ENCODE assay signal across 17 cellular contexts in genomic region chr7:84921154-84921553, GRCh38.
DNase-seq lines count a peak whose midpoint lies in the region; ATAC-seq and TF ChIP-seq lines count a peak whose summit lies in the region.
"Had no signal": no experiment of that assay in that cellular context is flagged by ENCODE, and none has a peak within 500 bp of the region (broad histone marks: within the 10 kb centered on the region; RNA-seq: fewer than 3 reads in every experiment).

No MANE protein-coding gene starts in this region.

- POLR2A ChIA-PET in IMR-90 (lab: Charles Lee; ENCODE audit: unreplicated experiment), result no interaction called here

- H3K36me3 Mint-ChIP-seq in endodermal cell (ENCODE audit: low read depth) (peaks cover 20% of the 10 kb centered on the region), immature natural killer cell (peaks cover 0 to 4% (median 0%) of the 10 kb centered on the region in 3 donors)
- H3K36me3 Mint-ChIP-seq: CD14-positive monocyte; CD4-positive, alpha-beta memory T cell; CD4-positive, CD25-positive, alpha-beta regulatory T cell had no signal

- no peaks in the 10 kb centered on the region for H3K9me1 ChIP-seq in IMR-90 (ENCODE audit: insufficient read depth, low read length)

- H3K9me3 Mint-ChIP-seq in endodermal cell (peaks cover 24% of the 10 kb centered on the region), immature natural killer cell (peaks cover 5 to 48% (median 27%) of the 10 kb centered on the region in 6 donors)

- no peak overlapping the region for H3K18ac ChIP-seq in IMR-90 (ENCODE audit: low read depth, low read length)

- DNase-seq in IMR-90, result no peak
- peak; percentile 1 for DNase-seq in amniotic epithelial cell (ENCODE audit: low read depth)
- no peak for DNase-seq in endodermal cell
- DNase-seq in NCI-H146 (lab: John Stamatoyannopoulos, UW), result no peak
- DNase-seq in immature natural killer cell, result no peak
- DNase-seq: 8988T; ACHN; BE2C; C1 segment of cervical spinal cord; Caco-2; Calu3; CD4-positive, alpha-beta memory T cell; CD4-positive, CD25-positive, alpha-beta regulatory T cell; DMS79 treated with DMSO at 0.1 percent for 48 hours; GF-D8 had no signal

- dilution Hi-C loops in IMR-90 (cut with HindIII; ENCODE audit: low sequenced_read_pairs, unreplicated experiment), result no loop called here

- H3K27ac Mint-ChIP-seq in endodermal cell, result no peak overlapping the region
- H3K27ac Mint-ChIP-seq in immature natural killer cell, result no peak overlapping the region
- H3K27ac Mint-ChIP-seq: CD14-positive monocyte; CD4-positive, alpha-beta memory T cell had no signal

- no peaks in the 10 kb centered on the region for H4K20me1 ChIP-seq in IMR-90 (ENCODE audit: insufficient read depth, low read length)
- H4K20me1 ChIP-seq: BLaER1 had no signal

- H3K4me2 ChIP-seq in IMR-90 (ENCODE audit: low read depth, low read length), result no peak overlapping the region
- H3K4me2 ChIP-seq: BLaER1 had no signal

- H3K79me1 ChIP-seq in IMR-90 (ENCODE audit: low read depth in 1 of 2, low read length in 2 of 2), result no peaks in the 10 kb centered on the region

- H2AK9ac ChIP-seq in IMR-90 (replicated peaks; ENCODE audit: low read depth, low read length, poor library complexity), result no peak overlapping the region

- no peak overlapping the region for H4K5ac ChIP-seq in IMR-90 (ENCODE audit: low read depth, low read length)

- H3K9ac ChIP-seq in IMR-90 (ENCODE audit: low read depth, low read length) (no peak overlapping the region), endodermal cell (ENCODE audit: extremely low read depth, low read length, poor library complexity, severe bottlenecking) (no peak overlapping the region)
- H3K9ac ChIP-seq: BLaER1 had no signal

- no peak overlapping the region for H2AFZ ChIP-seq in IMR-90 (replicated peaks; ENCODE audit: low read length, poor library complexity)

- in situ Hi-C loops in IMR-90 (cut with MboI; ENCODE audit: low sequenced_read_pairs), result no loop called here

- TF ChIP-seq POLR2A in IMR-90 (IDR thresholded peaks at IDR 0.05; ENCODE audit: low read depth, low read length), result no peak

- H3K27me3 Mint-ChIP-seq in endodermal cell (ENCODE audit: insufficient read depth), result no peaks in the 10 kb centered on the region
- peaks cover 0 to 1% (median 0%) of the 10 kb centered on the region in 3 donors for H3K27me3 Mint-ChIP-seq in immature natural killer cell (ENCODE audit: low read depth in 3 of 3)
- H3K27me3 Mint-ChIP-seq: CD4-positive, alpha-beta memory T cell; CD4-positive, CD25-positive, alpha-beta regulatory T cell had no signal

- H2BK20ac ChIP-seq in IMR-90 (ENCODE audit: low read depth, low read length), result no peak overlapping the region

- no peak overlapping the region for H2BK5ac ChIP-seq in IMR-90 (ENCODE audit: low read depth, low read length, poor library complexity, severe bottlenecking)

- H2BK15ac ChIP-seq in IMR-90 (ENCODE audit: low read depth, low read length), result no peak overlapping the region

- H4K91ac ChIP-seq in IMR-90 (ENCODE audit: insufficient read depth, low read depth, low read length), result no peak overlapping the region

- no peak for ATAC-seq in IMR-90 (ENCODE audit: low read depth)

- no peak overlapping the region for H2BK120ac ChIP-seq in IMR-90 (ENCODE audit: low read depth, low read length)

- no peak overlapping the region for H3K14ac ChIP-seq in IMR-90 (replicated peaks; ENCODE audit: low read depth, low read length)

- H3K4me3 Mint-ChIP-seq in endodermal cell (no peak overlapping the region), immature natural killer cell (no peak overlapping the region)
- H3K4me3 Mint-ChIP-seq: CD14-positive monocyte; CD4-positive, alpha-beta memory T cell; CD4-positive, CD25-positive, alpha-beta regulatory T cell had no signal

- CTCF ChIA-PET in IMR-90 (lab: Yijun Ruan, JAX), result no interaction called here

- H3K27ac ChIP-seq in IMR-90 (ENCODE audit: insufficient read depth, low read length), result no peak overlapping the region
- no peak overlapping the region for H3K27ac ChIP-seq in endodermal cell (ENCODE audit: low read depth, low read length)
- H3K27ac ChIP-seq: BLaER1 had no signal

- H3K27me3 ChIP-seq in IMR-90 (ENCODE audit: control insufficient read depth, insufficient read depth, low read length), result no peaks in the 10 kb centered on the region
- H3K27me3 ChIP-seq in endodermal cell (ENCODE audit: control insufficient read depth, insufficient read depth, low read length, poor library complexity, severe bottlenecking), result no peaks in the 10 kb centered on the region
- H3K27me3 ChIP-seq: BE2C, BLaER1 had no signal

- H3K4me1 Mint-ChIP-seq in endodermal cell (peaks cover 10% of the 10 kb centered on the region), immature natural killer cell (no peaks in the 10 kb centered on the region)
- H3K4me1 Mint-ChIP-seq: CD14-positive monocyte; CD4-positive, alpha-beta memory T cell; CD4-positive, CD25-positive, alpha-beta regulatory T cell had no signal

- no TSS peak for BruUV-seq in IMR-90 (replicated peaks; lab: Mats Ljungman, UMichigan)

- no peak overlapping the region for H4K8ac ChIP-seq in IMR-90 (ENCODE audit: low read depth in 2 of 2, low read length in 2 of 2)

- H3K23ac ChIP-seq in IMR-90 (ENCODE audit: low read depth, low read length), result no peak overlapping the region

- no peak overlapping the region for H3K4ac ChIP-seq in IMR-90 (ENCODE audit: low read depth, low read length)

- intact Hi-C loops in IMR-90 (cut with micrococcal nuclease), result no loop called here

- TF ChIP-seq CTCF in IMR-90 (conservative IDR thresholded peaks at IDR 0.05; ENCODE audit: low read depth, low read length) (no peak), endodermal cell (conservative IDR thresholded peaks at IDR 0.05) (no peak)

- no peak overlapping the region for H3K56ac ChIP-seq in IMR-90 (ENCODE audit: extremely low read depth, insufficient read depth, low read length)

- H3K4me3 ChIP-seq in IMR-90 (ENCODE audit: insufficient read depth, low read depth, low read length) (no peak overlapping the region), endodermal cell (ENCODE audit: low read length) (peak overlapping the region; percentile 22)
- H3K4me3 ChIP-seq: BLaER1 had no signal

- no peaks in the 10 kb centered on the region for H3K36me3 ChIP-seq in IMR-90 (ENCODE audit: control insufficient read depth, insufficient read depth, low read length)
- H3K36me3 ChIP-seq in endodermal cell (ENCODE audit: control insufficient read depth, insufficient read depth, low read length), result no peaks in the 10 kb centered on the region
- H3K36me3 ChIP-seq: BE2C, BLaER1 had no signal

- no CpG with 5 or more reads among the region's 2 CpGs for WGBS in IMR-90 (ENCODE audit: extremely low coverage in 2 of 2, insufficient read length in 1 of 2), 2 experiments
- 94% methylated on average over 2 of the region's 2 CpGs; no CpG with 5 or more reads in 1 of the 2 experiments for WGBS in endodermal cell (ENCODE audit: insufficient coverage in 1 of 2, insufficient read length in 1 of 2), 2 experiments

- TF ChIP-seq RAD21 in IMR-90 (IDR thresholded peaks at IDR 0.05; ENCODE audit: low read length), result no peak

- H3K4me1 ChIP-seq in IMR-90 (ENCODE audit: control insufficient read depth, insufficient read depth, low read length) (no peaks in the 10 kb centered on the region), endodermal cell (ENCODE audit: control insufficient read depth, insufficient read depth, low read length) (no peaks in the 10 kb centered on the region)
- H3K4me1 ChIP-seq: BE2C, BLaER1 had no signal

- H3K9me3 ChIP-seq in IMR-90 (ENCODE audit: control insufficient read depth, insufficient read depth, low read length), result peaks cover 6% of the 10 kb centered on the region
- peaks cover 40% of the 10 kb centered on the region for H3K9me3 ChIP-seq in endodermal cell (ENCODE audit: control insufficient read depth, low read length)
- H3K9me3 ChIP-seq: BE2C, Caco-2 had no signal

- H2AK5ac ChIP-seq in IMR-90 (ENCODE audit: low read depth, low read length), result no peak overlapping the region

TF ChIP-seq in IMR-90, 13 proteins besides CTCF, POLR2A, EP300 and RAD21:
- TF ChIP-seq MAFK (IDR thresholded peaks at IDR 0.05; ENCODE audit: low read depth, low read length) (no peak), CEBPB (IDR thresholded peaks at IDR 0.05; ENCODE audit: low read depth, low read length) (peak; percentile 62)
